Comparison of ENCODE assay signal across 23 cellular contexts in genomic region chr1:33057095-33057494, GRCh38.
"Had no signal": no experiment of that assay in that cellular context is flagged by ENCODE, and none has a peak within 500 bp of the region (broad histone marks: within the 10 kb centered on the region; RNA-seq: fewer than 3 reads in every experiment).

No MANE protein-coding gene starts in this region.

- H3K27me3 Mint-ChIP-seq: activated B cell treated with CpG ODN at 0.5 μM for 24 hours; activated naive CD4-positive, alpha-beta T cell treated with anti-CD3 and anti-CD28 coated beads, Interleukin-2, amount 50 U/mL, for 24 hours had no signal

- H3K36me3 Mint-ChIP-seq: activated naive CD4-positive, alpha-beta T cell treated with anti-CD3 and anti-CD28 coated beads, Interleukin-2, amount 50 U/mL, for 24 hours had no signal

- H3K9me3 ChIP-seq: adrenal gland, gastrocnemius medialis, lower lobe of right lung, prostate gland, suprapubic skin, upper lobe of right lung had no signal

- H3K4me3 Mint-ChIP-seq: activated B cell treated with CpG ODN at 0.5 μM for 24 hours; activated CD4-positive, alpha-beta T cell treated with anti-CD3 and anti-CD28 coated beads, Interleukin-2, amount 10 ng/mL, durations not matched to agents 24 days and 14 days; activated CD8-positive, alpha-beta T cell treated with anti-CD3 and anti-CD28 coated beads, Interleukin-2, amount 10 ng/mL, durations not matched to agents 7 days and 5 days; activated naive CD4-positive, alpha-beta T cell treated with anti-CD3 and anti-CD28 coated beads, Interleukin-2, amount 50 U/mL, for 24 hours; nephron had no signal

- H3K9me3 Mint-ChIP-seq: activated naive CD4-positive, alpha-beta T cell treated with anti-CD3 and anti-CD28 coated beads, Interleukin-2, amount 50 U/mL, for 24 hours had no signal

- H3K36me3 ChIP-seq: adrenal gland, gastrocnemius medialis, lower lobe of right lung, prostate gland, suprapubic skin, upper lobe of right lung had no signal

- ATAC-seq: activated CD8-positive, alpha-beta T cell treated with anti-CD3 and anti-CD28 coated beads, Interleukin-2, amount 10 ng/mL, durations not matched to agents 7 days and 5 days; gastrocnemius medialis; left colon; lower lobe of right lung; right cardiac atrium; stimulated activated naive CD8-positive, alpha-beta T cell treated with anti-CD3 and anti-CD28 coated beads, Interleukin-15, Interleukin-2, amounts not matched to agents 100 U/mL and 50 U/mL, for 24 hours; upper lobe of right lung had no signal

- H3K4me1 ChIP-seq: prostate gland had no signal

- H3K27ac Mint-ChIP-seq: activated B cell treated with CpG ODN at 0.5 μM for 24 hours; activated CD4-positive, alpha-beta T cell treated with anti-CD3 and anti-CD28 coated beads, Interleukin-2, amount 10 ng/mL, durations not matched to agents 24 days and 14 days; activated CD8-positive, alpha-beta T cell treated with anti-CD3 and anti-CD28 coated beads, Interleukin-2, amount 10 ng/mL, durations not matched to agents 7 days and 5 days; activated naive CD4-positive, alpha-beta T cell treated with anti-CD3 and anti-CD28 coated beads, Interleukin-2, amount 50 U/mL, for 24 hours; nephron had no signal

- H3K27me3 ChIP-seq: adrenal gland, dorsolateral prefrontal cortex, gastrocnemius medialis, suprapubic skin, upper lobe of right lung had no signal

- H3K4me3 ChIP-seq: adrenal gland, dorsolateral prefrontal cortex, gastrocnemius medialis, lower lobe of right lung, prostate gland, smooth muscle cell, suprapubic skin, upper lobe of right lung had no signal

- DNase-seq: activated B cell treated with CpG ODN at 0.5 μM for 24 hours; activated CD4-positive, alpha-beta T cell treated with anti-CD3 and anti-CD28 coated beads, Interleukin-2, amount 10 ng/mL, durations not matched to agents 24 days and 14 days; activated CD8-positive, alpha-beta memory T cell treated with anti-CD3 and anti-CD28 coated beads, Interleukin-2, amount 50 U/mL, for 4 hours; activated CD8-positive, alpha-beta T cell treated with anti-CD3 and anti-CD28 coated beads, Interleukin-2, amount 10 ng/mL, durations not matched to agents 7 days and 5 days; activated effector memory CD4-positive, alpha-beta T cell treated with anti-CD3 and anti-CD28 coated beads, Interleukin-2, amount 50 U/mL, for 16 hours; activated T-cell treated with anti-CD3 and anti-CD28 coated beads, Interleukin-2, amount 50 U/mL, for 48 hours; adrenal gland; dorsolateral prefrontal cortex; erythroblast; gastrocnemius medialis; left colon; lower lobe of right lung; occipital lobe; right cardiac atrium; stimulated activated CD4-positive, alpha-beta T cell treated with anti-CD3 and anti-CD28 coated beads, Interleukin-4, amount 100 ng/mL, for 4 hours; stimulated activated CD8-positive, alpha-beta memory T cell treated with anti-CD3 and anti-CD28 coated beads, Interleukin-4, amount 100 ng/mL, for 48 hours; stimulated activated naive CD8-positive, alpha-beta T cell treated with anti-CD3 and anti-CD28 coated beads, Interleukin-15, Interleukin-2, amounts not matched to agents 100 U/mL and 50 U/mL, for 24 hours; upper lobe of right lung had no signal

- H3K4me2 ChIP-seq: smooth muscle cell had no signal

- H3K27ac ChIP-seq: adrenal gland, lower lobe of right lung, prostate gland, suprapubic skin, upper lobe of right lung had no signal
